ENCODE assay signal across 16 cellular contexts in genomic region chr11:126336646-126337045, GRCh38. TPM values are rescaled to one million over a fixed set of nuclear protein-coding genes. Genes with fewer than 3 reads are reported as not detected.
A peak's percentile ranks its signal among the peaks of the same experiment; 100 is the strongest.
DNase-seq lines count a peak whose midpoint lies in the region; ATAC-seq and TF ChIP-seq lines count a peak whose summit lies in the region.
"Had no signal": no experiment of that assay in that cellular context is flagged by ENCODE, and none has a peak within 500 bp of the region (broad histone marks: within the 10 kb centered on the region; RNA-seq: fewer than 3 reads in every experiment).

No MANE protein-coding gene starts in this region.

- H3K36me3 Mint-ChIP-seq in activated CD8-positive, alpha-beta memory T cell treated with anti-CD3 and anti-CD28 coated beads, Interleukin-2, amount 10 ng/mL, durations not matched to agents 7 days and 5 days = peaks cover 18% of the 10 kb centered on the region

- H3K9me3 ChIP-seq in right cardiac atrium (ENCODE audit: control insufficient read depth, low read length) (no peaks in the 10 kb centered on the region), smooth muscle cell (replicated peaks; ENCODE audit: low read depth) (no peaks in the 10 kb centered on the region)
- H3K9me3 ChIP-seq: ascending aorta had no signal

- 54% methylated on average over 8 of the region's 8 CpGs for WGBS in right cardiac atrium
- 72% methylated on average over 8 of the region's 8 CpGs for WGBS in smooth muscle cell (ENCODE audit: low lambda C conversion rate)

- no peak for TF ChIP-seq CTCF in smooth muscle cell (IDR thresholded peaks at IDR 0.05; ENCODE audit: borderline replicate concordance, insufficient read depth, poor library complexity, severe bottlenecking)

- no peak overlapping the region for H2AFZ ChIP-seq in smooth muscle cell (ENCODE audit: low read depth)

- no peaks in the 10 kb centered on the region for H3K79me2 ChIP-seq in smooth muscle cell (ENCODE audit: low read depth)

- no peaks in the 10 kb centered on the region for H3K27me3 Mint-ChIP-seq in activated CD8-positive, alpha-beta memory T cell treated with anti-CD3 and anti-CD28 coated beads, Interleukin-2, amount 10 ng/mL, durations not matched to agents 7 days and 5 days
- H3K27me3 Mint-ChIP-seq: activated CD4-positive, alpha-beta memory T cell treated with anti-CD3 and anti-CD28 coated beads, Interleukin-2, amount 10 ng/mL, durations not matched to agents 7 days and 5 days; naive thymus-derived CD8-positive, alpha-beta T cell had no signal

- H3K9me3 Mint-ChIP-seq in activated CD8-positive, alpha-beta memory T cell treated with anti-CD3 and anti-CD28 coated beads, Interleukin-2, amount 10 ng/mL, durations not matched to agents 7 days and 5 days (ENCODE audit: low read depth) = no peaks in the 10 kb centered on the region
- H3K9me3 Mint-ChIP-seq: activated CD4-positive, alpha-beta memory T cell treated with anti-CD3 and anti-CD28 coated beads, Interleukin-2, amount 10 ng/mL, durations not matched to agents 7 days and 5 days; naive thymus-derived CD8-positive, alpha-beta T cell had no signal

- peaks cover 32% of the 10 kb centered on the region for H3F3A ChIP-seq in smooth muscle cell (ENCODE audit: low read depth)

- H3K27ac ChIP-seq in right cardiac atrium (ENCODE audit: low read length) (no peak overlapping the region), smooth muscle cell (ENCODE audit: low read depth) (peak overlapping the region; percentile 52)
- H3K27ac ChIP-seq: ascending aorta, epithelial cell of prostate had no signal

- no peak for DNase-seq in activated CD8-positive, alpha-beta memory T cell treated with anti-CD3 and anti-CD28 coated beads, Interleukin-2, amount 10 ng/mL, durations not matched to agents 7 days and 5 days
- no peak for DNase-seq in activated CD8-positive, alpha-beta memory T cell treated with anti-CD3 and anti-CD28 coated beads, Interleukin-2, amount 50 U/mL, for 4 hours
- DNase-seq in NOMO-1 (lab: John Stamatoyannopoulos, UW; ENCODE audit: unreplicated experiment in 2 of 2) = peak; percentile 30 to 38
- DNase-seq in right cardiac atrium = peak in 2 of 3 donors; percentile 31 to 52
- no peak for DNase-seq in smooth muscle cell (lab: John Stamatoyannopoulos, UW; ENCODE audit: unreplicated experiment)
- no peak for DNase-seq in HuH-7 (ENCODE audit: low spot score)
- DNase-seq in NCI-H2171 (lab: John Stamatoyannopoulos, UW) = no peak
- DNase-seq: ACHN; activated CD4-positive, alpha-beta memory T cell treated with anti-CD3 and anti-CD28 coated beads, Interleukin-2, amount 10 ng/mL, durations not matched to agents 7 days and 5 days; DMS79 treated with DMSO at 0.1 percent for 48 hours; NCI-H1048; NCI-H526 had no signal

- H3K27me3 ChIP-seq in right cardiac atrium (ENCODE audit: control insufficient read depth, insufficient read depth) = no peaks in the 10 kb centered on the region
- no peaks in the 10 kb centered on the region for H3K27me3 ChIP-seq in smooth muscle cell (ENCODE audit: low read depth)
- H3K27me3 ChIP-seq: ascending aorta had no signal

- H3K9ac ChIP-seq in smooth muscle cell (ENCODE audit: low read depth) = no peak overlapping the region

- H3K4me3 ChIP-seq in right cardiac atrium (ENCODE audit: low read length) (no peak overlapping the region), smooth muscle cell (no peak overlapping the region)
- H3K4me3 ChIP-seq: ascending aorta had no signal

- no peak for ATAC-seq in activated CD8-positive, alpha-beta memory T cell treated with anti-CD3 and anti-CD28 coated beads, Interleukin-2, amount 10 ng/mL, durations not matched to agents 7 days and 5 days
- ATAC-seq in right cardiac atrium (no peak), GM21619 (IDR thresholded peaks at IDR 0.05; ENCODE audit: unreplicated experiment) (no peak)
- ATAC-seq: naive thymus-derived CD8-positive, alpha-beta T cell had no signal

- H3K27ac Mint-ChIP-seq in activated CD8-positive, alpha-beta memory T cell treated with anti-CD3 and anti-CD28 coated beads, Interleukin-2, amount 10 ng/mL, durations not matched to agents 7 days and 5 days = peak overlapping the region; percentile 67
- H3K27ac Mint-ChIP-seq: activated CD4-positive, alpha-beta memory T cell treated with anti-CD3 and anti-CD28 coated beads, Interleukin-2, amount 10 ng/mL, durations not matched to agents 7 days and 5 days had no signal

- intact Hi-C loops in right cardiac atrium (cut with DNase I) = no loop called here

- peak overlapping the region; percentile 27 for H3K4me2 ChIP-seq in smooth muscle cell

- peaks cover 25% of the 10 kb centered on the region for H3K4me1 Mint-ChIP-seq in activated CD8-positive, alpha-beta memory T cell treated with anti-CD3 and anti-CD28 coated beads, Interleukin-2, amount 10 ng/mL, durations not matched to agents 7 days and 5 days

- no peak overlapping the region for H3K4me3 Mint-ChIP-seq in activated CD8-positive, alpha-beta memory T cell treated with anti-CD3 and anti-CD28 coated beads, Interleukin-2, amount 10 ng/mL, durations not matched to agents 7 days and 5 days
- H3K4me3 Mint-ChIP-seq: activated CD4-positive, alpha-beta memory T cell treated with anti-CD3 and anti-CD28 coated beads, Interleukin-2, amount 10 ng/mL, durations not matched to agents 7 days and 5 days had no signal

- H3K36me3 ChIP-seq in smooth muscle cell (ENCODE audit: low read depth) = no peaks in the 10 kb centered on the region

- peaks cover 21% of the 10 kb centered on the region for H3K4me1 ChIP-seq in right cardiac atrium (ENCODE audit: control insufficient read depth, insufficient read depth, low read length)
- peaks cover 35% of the 10 kb centered on the region for H3K4me1 ChIP-seq in smooth muscle cell (ENCODE audit: low read depth)
- H3K4me1 ChIP-seq: ascending aorta had no signal

- H4K20me1 ChIP-seq in smooth muscle cell (ENCODE audit: low read depth) = no peaks in the 10 kb centered on the region

- CTCF ChIA-PET in activated CD8-positive, alpha-beta memory T cell treated with anti-CD3 and anti-CD28 coated beads, Interleukin-2, amount 10 ng/mL, durations not matched to agents 7 days and 5 days (lab: Charles Lee) = interaction anchor here (1.1 kb wide), 2 partner anchors 8 to 26 kb away, joined by 3 read pairs; no protein-coding TSS in a partner anchor

RNA-seq across cellular contexts. Expression of gene ST3GAL4, which starts 18.8 kb away (rescaled TPM):
- total RNA-seq in activated CD8-positive, alpha-beta memory T cell treated with anti-CD3 and anti-CD28 coated beads, Interleukin-2, amount 10 ng/mL, durations not matched to agents 7 days and 5 days = 10 to 100 TPM in 1 of 2 experiments, 1 to 10 TPM in 1; 8.8 to 11.5 TPM
- total RNA-seq in right cardiac atrium = 10 to 100 TPM; 57.3 to 96.9 (median 65.4) TPM
- 57.5 TPM for polyA plus RNA-seq in right cardiac atrium
- 36.5 and 60.3 TPM in 2 replicates for total RNA-seq in smooth muscle cell
- polyA plus RNA-seq in smooth muscle cell = 58.5 and 60.9 TPM in 2 replicates

RNA-seq across cellular contexts. Expression of gene DCPS, which starts 32.8 kb away (rescaled TPM):
- total RNA-seq in activated CD8-positive, alpha-beta memory T cell treated with anti-CD3 and anti-CD28 coated beads, Interleukin-2, amount 10 ng/mL, durations not matched to agents 7 days and 5 days = 10 to 100 TPM; 40.6 to 41.9 TPM
- total RNA-seq in right cardiac atrium = 10 to 100 TPM in 3 of 4 donors, 1 to 10 TPM in 1; 9.9 to 14.9 (median 10.4) TPM
- 10.6 TPM for polyA plus RNA-seq in right cardiac atrium
- total RNA-seq in smooth muscle cell = 8.9 and 19.0 TPM in 2 replicates
- polyA plus RNA-seq in smooth muscle cell = 25.4 and 34.1 TPM in 2 replicates

RNA-seq across cellular contexts. Expression of gene TIRAP, which starts 53.8 kb away (rescaled TPM):
- 10 to 100 TPM; 14.3 to 14.8 TPM for total RNA-seq in activated CD8-positive, alpha-beta memory T cell treated with anti-CD3 and anti-CD28 coated beads, Interleukin-2, amount 10 ng/mL, durations not matched to agents 7 days and 5 days
- 1 to 10 TPM; 9.3 to 9.7 (median 9.5) TPM for total RNA-seq in right cardiac atrium
- 5.8 TPM for polyA plus RNA-seq in right cardiac atrium
- 3.5 and 3.7 TPM in 2 replicates for total RNA-seq in smooth muscle cell
- 2.9 and 5.1 TPM in 2 replicates for polyA plus RNA-seq in smooth muscle cell

Comparison
In these comparisons a context has a peak if more than half of its experiments do, and no peak if none do; other contexts are left out.
1. DNase-seq: peak in NOMO-1 (2 of 2) and right cardiac atrium (2 of 3); none in activated CD8-positive, alpha-beta memory T cell treated with anti-CD3 and anti-CD28 coated beads, Interleukin-2, amount 10 ng/mL, durations not matched to agents 7 days and 5 days (single experiment), activated CD8-positive, alpha-beta memory T cell treated with anti-CD3 and anti-CD28 coated beads, Interleukin-2, amount 50 U/mL, for 4 hours (single experiment), smooth muscle cell (single experiment), HuH-7 (single experiment) and NCI-H2171 (single experiment).